19 cellular contexts compared by ENCODE assay signal in genomic region chr9:389758-390157, GRCh38.
DNase-seq lines count a peak whose midpoint lies in the region; ATAC-seq, FAIRE-seq and TF ChIP-seq lines count a peak whose summit lies in the region.
"Had no signal": no experiment of that assay in that cellular context is flagged by ENCODE, and none has a peak within 500 bp of the region (broad histone marks: within the 10 kb centered on the region; RNA-seq: fewer than 3 reads in every experiment).

No MANE protein-coding gene starts in this region.

- H3K4me1 ChIP-seq in H1 (replicated peaks in 1 of 4; ENCODE audit: control insufficient read depth in 3 of 4, insufficient read depth in 4 of 4, low read length in 3 of 4) = peaks cover 2 to 7% (median 5%) of the 10 kb centered on the region in 4 experiments; a peak in 6 of 7 replicates
- no peaks in the 10 kb centered on the region for H3K4me1 ChIP-seq in kidney (ENCODE audit: control insufficient read depth in 1 of 2, insufficient read depth in 1 of 2, low read depth in 1 of 2, low read length in 2 of 2)
- H3K4me1 ChIP-seq: BE2C, Peyer's patch had no signal

- intact Hi-C loops in CD4-positive, alpha-beta T cell (cut with DNase I, micrococcal nuclease) = no loop called here
- intact Hi-C loops in kidney (cut with DNase I) = no loop called here

- no peak for TF ChIP-seq EP300 in H1 (IDR thresholded peaks at IDR 0.05; ENCODE audit: borderline replicate concordance in 1 of 2, low read depth in 2 of 2, low read length in 2 of 2)

- no peak overlapping the region for H2BK120ac ChIP-seq in H1 (replicated peaks; ENCODE audit: low read depth, low read length)

- no peaks in the 10 kb centered on the region for H3K4me1 Mint-ChIP-seq in CD4-positive, alpha-beta T cell (ENCODE audit: low read depth)
- H3K4me1 Mint-ChIP-seq in stimulated activated effector memory CD8-positive, alpha-beta T cell treated with anti-CD3 and anti-CD28 coated beads, Interleukin-12 subunit alpha, Interleukin-12 subunit beta, amount 100 ng/mL, for 72 hours = no peaks in the 10 kb centered on the region

- no peak overlapping the region for H3K4me3 ChIP-seq in NB4 (ENCODE audit: low read depth, low read length)
- no peak overlapping the region for H3K4me3 ChIP-seq in H1 (ENCODE audit: extremely low read depth in 1 of 4, insufficient read depth in 2 of 4, low read depth in 3 of 4, low read length in 4 of 4)
- H3K4me3 ChIP-seq in kidney (ENCODE audit: low read length in 2 of 2) = no peak overlapping the region
- H3K4me3 ChIP-seq: A549, Peyer's patch had no signal

- FAIRE-seq in H1 (lab: Jason Lieb, UNC) = no peak
- FAIRE-seq in kidney (lab: Jason Lieb, UNC) = no peak
- FAIRE-seq: A549, H54 had no signal

- H3K27ac ChIP-seq in CD4-positive, alpha-beta T cell (ENCODE audit: low read depth, low read length) = no peak overlapping the region
- no peak overlapping the region for H3K27ac ChIP-seq in H1 (ENCODE audit: low read depth, low read length)
- H3K27ac ChIP-seq in kidney (ENCODE audit: low read depth in 2 of 2, low read length in 2 of 2) = no peak overlapping the region
- H3K27ac ChIP-seq: A549, Peyer's patch had no signal

- no peaks in the 10 kb centered on the region for H3K79me2 ChIP-seq in H1 (ENCODE audit: control insufficient read depth in 1 of 2, insufficient read depth in 2 of 2, low read length in 2 of 2)

- H3K79me1 ChIP-seq in H1 (ENCODE audit: low read depth, low read length) = no peaks in the 10 kb centered on the region

- 94% methylated on average over 6 of the region's 7 CpGs; no CpG with 5 or more reads in 1 of the 2 experiments for WGBS in H1 (ENCODE audit: extremely low coverage in 1 of 2, insufficient coverage in 1 of 2, insufficient read length in 1 of 2, insufficient replicate concordance in 2 of 2, low coverage in 1 of 2, low lambda C conversion rate in 2 of 2, missing lambda C conversion rate in 1 of 2), 2 experiments

- H3K4ac ChIP-seq in H1 (replicated peaks; ENCODE audit: insufficient read length, low read depth, low read length) = no peak overlapping the region

- no peaks in the 10 kb centered on the region for H3K27me3 ChIP-seq in CD4-positive, alpha-beta T cell (ENCODE audit: control insufficient read depth, insufficient read depth, low read length)
- H3K27me3 ChIP-seq in H1 (replicated peaks in 1 of 4; ENCODE audit: control insufficient read depth in 3 of 4, extremely low read depth in 1 of 4, insufficient read depth in 3 of 4, low read length in 3 of 4) = no peaks in the 10 kb centered on the region
- H3K27me3 ChIP-seq: Peyer's patch had no signal

- TF ChIP-seq POLR2A in NB4 (IDR thresholded peaks at IDR 0.05; ENCODE audit: extremely low read depth, insufficient read length) (no peak), H1 (IDR thresholded peaks at IDR 0.05; ENCODE audit: control extremely low read depth in 1 of 2, low read depth in 2 of 2, low read length in 2 of 2) (no peak)

- no peak overlapping the region for H4K91ac ChIP-seq in H1 (replicated peaks; ENCODE audit: insufficient read length, low read length)

- POLR2A ChIA-PET in CD4-positive, alpha-beta T cell (lab: Charles Lee) = no interaction called here
- POLR2A ChIA-PET in H1 (lab: Charles Lee; ENCODE audit: partially characterized antibody) = no interaction called here

- H3K36me3 ChIP-seq in H1 (ENCODE audit: control insufficient read depth in 2 of 4, insufficient read depth in 4 of 4, low read length in 3 of 4) = no peaks in the 10 kb centered on the region
- peaks cover 0 to 2% of the 10 kb centered on the region in 2 donors for H3K36me3 ChIP-seq in kidney (ENCODE audit: control insufficient read depth in 1 of 2, insufficient read depth in 2 of 2, low read length in 2 of 2)
- H3K36me3 ChIP-seq: BE2C had no signal

- no peak overlapping the region for H2AK5ac ChIP-seq in H1 (ENCODE audit: low read depth, low read length)

- 0 out of 2 replicates have a peak overlapping the region, but pooled peaks have one; percentile 19 for H2BK20ac ChIP-seq in H1 (ENCODE audit: low read length)

- H3K4me3 Mint-ChIP-seq in CD4-positive, alpha-beta T cell = no peak overlapping the region
- H3K4me3 Mint-ChIP-seq in stimulated activated effector memory CD8-positive, alpha-beta T cell treated with anti-CD3 and anti-CD28 coated beads, Interleukin-12 subunit alpha, Interleukin-12 subunit beta, amount 100 ng/mL, for 72 hours = no peak overlapping the region

- peak overlapping the region in 1 of 2 experiments; percentile 57; a peak in 2 of 4 replicates for H3K4me2 ChIP-seq in H1 (ENCODE audit: insufficient read depth in 1 of 2, low read depth in 2 of 2, low read length in 2 of 2)
- H3K4me2 ChIP-seq: A549 had no signal

- peaks cover 99% of the 10 kb centered on the region for H3K36me3 Mint-ChIP-seq in CD4-positive, alpha-beta T cell (ENCODE audit: low read depth)
- peaks cover 93% of the 10 kb centered on the region for H3K36me3 Mint-ChIP-seq in stimulated activated effector memory CD8-positive, alpha-beta T cell treated with anti-CD3 and anti-CD28 coated beads, Interleukin-12 subunit alpha, Interleukin-12 subunit beta, amount 100 ng/mL, for 72 hours

- DNase-seq in CD4-positive, alpha-beta T cell = no peak
- peak; percentile 39 for DNase-seq in NB4 (ENCODE audit: low read depth)
- DNase-seq in H1 (ENCODE audit: low read depth in 1 of 2, low spot score in 2 of 2) = no peak
- DNase-seq in stimulated activated effector memory CD8-positive, alpha-beta T cell treated with anti-CD3 and anti-CD28 coated beads, Interleukin-12 subunit alpha, Interleukin-12 subunit beta, amount 100 ng/mL, for 72 hours (ENCODE audit: low spot score in 2 of 2) = no peak
- no peak for DNase-seq in kidney
- DNase-seq: BE2C, Kasumi-1, NCI-H1092 treated with DMSO at 0.1 percent for 48 hours, NCI-H146, NCI-H2081, NCI-H2171, NCI-H524 treated with DMSO at 0.1 percent for 48 hours, NCI-H82, Peyer's patch had no signal

- H3K23ac ChIP-seq in H1 (ENCODE audit: insufficient read length) = no peak overlapping the region

- no peak overlapping the region for H4K5ac ChIP-seq in H1 (ENCODE audit: insufficient read length, low read depth, low read length)

- no peak overlapping the region for H2BK15ac ChIP-seq in H1 (ENCODE audit: low read length)

- no peak overlapping the region for H2BK12ac ChIP-seq in H1 (ENCODE audit: low read depth, low read length)

- no peak for TF ChIP-seq RAD21 in H1 (IDR thresholded peaks at IDR 0.05 in 1 of 2, conservative IDR thresholded peaks at IDR 0.05 in 1 of 2; ENCODE audit: low read depth in 2 of 2, low read length in 2 of 2)

- H3K56ac ChIP-seq in H1 (replicated peaks; ENCODE audit: insufficient read length, low read depth, low read length) = no peak overlapping the region

- H3K9me3 Mint-ChIP-seq in CD4-positive, alpha-beta T cell = no peaks in the 10 kb centered on the region
- H3K9me3 Mint-ChIP-seq in stimulated activated effector memory CD8-positive, alpha-beta T cell treated with anti-CD3 and anti-CD28 coated beads, Interleukin-12 subunit alpha, Interleukin-12 subunit beta, amount 100 ng/mL, for 72 hours = no peaks in the 10 kb centered on the region

- H2AFZ ChIP-seq in H1 (ENCODE audit: low read length) = no peak overlapping the region

- no peaks in the 10 kb centered on the region for H3K27me3 Mint-ChIP-seq in CD4-positive, alpha-beta T cell

- no peaks in the 10 kb centered on the region for H3K23me2 ChIP-seq in H1 (ENCODE audit: low read depth, low read length)

- no peak overlapping the region for H3K14ac ChIP-seq in H1 (ENCODE audit: insufficient read length)

- H3K9me3 ChIP-seq in CD4-positive, alpha-beta T cell (ENCODE audit: control insufficient read depth, low read length) = no peaks in the 10 kb centered on the region
- H3K9me3 ChIP-seq in H1 (ENCODE audit: insufficient read depth in 2 of 2, low read depth in 1 of 2, low read length in 1 of 2) (no peaks in the 10 kb centered on the region), kidney (ENCODE audit: control insufficient read depth in 1 of 2, low read length in 2 of 2) (no peaks in the 10 kb centered on the region)
- H3K9me3 ChIP-seq: A549, BE2C, Peyer's patch had no signal

- peak overlapping the region; percentile 43 for H3K27ac Mint-ChIP-seq in CD4-positive, alpha-beta T cell
- H3K27ac Mint-ChIP-seq in stimulated activated effector memory CD8-positive, alpha-beta T cell treated with anti-CD3 and anti-CD28 coated beads, Interleukin-12 subunit alpha, Interleukin-12 subunit beta, amount 100 ng/mL, for 72 hours = peak overlapping the region; percentile 37

- CTCF ChIA-PET in CD4-positive, alpha-beta T cell (lab: Charles Lee) = no interaction called here
- CTCF ChIA-PET in H1 (lab: Charles Lee; ENCODE audit: partially characterized antibody) = no interaction called here

- 0 out of 2 replicates have a peak overlapping the region, but pooled peaks have one; percentile 22 for H3K18ac ChIP-seq in H1 (ENCODE audit: extremely low read depth, low read length)

- H3K9ac ChIP-seq in H1 (replicated peaks in 1 of 4; ENCODE audit: extremely low read depth in 1 of 4, low read depth in 3 of 4, low read length in 3 of 4) = no peak overlapping the region
- H3K9ac ChIP-seq in kidney (ENCODE audit: low read length in 2 of 2) = no peak overlapping the region

- no peak overlapping the region; the same call in 1 of the 2 replicates for H4K8ac ChIP-seq in H1 (ENCODE audit: extremely low read depth, insufficient read depth, low read length)

- no peak for ATAC-seq in CD4-positive, alpha-beta T cell (ENCODE audit: poor library complexity)
- ATAC-seq in stimulated activated effector memory CD8-positive, alpha-beta T cell treated with anti-CD3 and anti-CD28 coated beads, Interleukin-12 subunit alpha, Interleukin-12 subunit beta, amount 100 ng/mL, for 72 hours = no peak
- ATAC-seq in GM21576 (IDR thresholded peaks at IDR 0.05; ENCODE audit: unreplicated experiment) (no peak), HG03280 (IDR thresholded peaks at IDR 0.05; ENCODE audit: unreplicated experiment) (no peak)
- ATAC-seq: A549, SK-N-SH treated with all-trans-retinoic acid at 6 μM for 48 hours had no signal

- TF ChIP-seq CTCF in CD4-positive, alpha-beta T cell (IDR thresholded peaks at IDR 0.05) = no peak
- TF ChIP-seq CTCF in NB4 (IDR thresholded peaks at IDR 0.05; ENCODE audit: low read depth, low read length) = no peak
- TF ChIP-seq CTCF in H1 (IDR thresholded peaks at IDR 0.05; ENCODE audit: control extremely low read depth in 1 of 3, insufficient read depth in 1 of 3, low read depth in 1 of 3, low read length in 3 of 3) = no peak
- TF ChIP-seq CTCF in kidney (IDR thresholded peaks at IDR 0.05; ENCODE audit: borderline replicate concordance, extremely low read depth, insufficient read depth) = no peak

- H4K20me1 ChIP-seq in H1 (replicated peaks in 1 of 2; ENCODE audit: control insufficient read depth in 1 of 2, insufficient read depth in 2 of 2, low read length in 2 of 2) = no peaks in the 10 kb centered on the region

- no peak overlapping the region for H2BK5ac ChIP-seq in H1 (ENCODE audit: low read depth, low read length)

TF ChIP-seq in H1, 55 proteins besides CTCF, POLR2A, EP300 and RAD21:
- TF ChIP-seq YY1 (IDR thresholded peaks at IDR 0.05; ENCODE audit: low read depth, low read length) = no peak
- no peak for TF ChIP-seq SIX5 (IDR thresholded peaks at IDR 0.05; ENCODE audit: low read depth, low read length)
- TF ChIP-seq SRF (IDR thresholded peaks at IDR 0.05; ENCODE audit: low read depth, low read length) = no peak
- 0 out of 2 replicates have a peak, but pooled peaks have one; percentile 12 for TF ChIP-seq TEAD4 (IDR thresholded peaks at IDR 0.05; ENCODE audit: low read depth, low read length)
